ENCODE assay signal across 8 cellular contexts in genomic region chr16:11587643-11588247, GRCh38. TPM values are rescaled to one million over a fixed set of nuclear protein-coding genes. Genes with fewer than 3 reads are reported as not detected.
DNase-seq lines count a peak whose midpoint lies in the region; ATAC-seq and TF ChIP-seq lines count a peak whose summit lies in the region.

No MANE protein-coding gene starts in this region.

- no peak for TF ChIP-seq EP300 in sigmoid colon (IDR thresholded peaks at IDR 0.05)

- H3K4me3 ChIP-seq in GM23338 (peak overlapping the region; percentile 77), sigmoid colon (peak overlapping the region; percentile 41 to 96 (median 82))

- peaks cover 43% of the 10 kb centered on the region for H3K79me2 ChIP-seq in GM23338 (replicated peaks; ENCODE audit: insufficient read depth)

- DNase-seq in GM23338 (ENCODE audit: low spot score), result peak; percentile 33
- DNase-seq in foreskin keratinocyte, result no peak
- no peak for DNase-seq in sigmoid colon
- DNase-seq in HPDE6-E6E7 (ENCODE audit: extremely low spot score), result no peak

- H3F3A ChIP-seq in GM23338 (replicated peaks; ENCODE audit: low read depth), result 0 out of 2 replicates have a peak, but pooled peaks cover 8% of the 10 kb centered on the region

- ATAC-seq in GM23338 (no peak), SK-N-SH treated with all-trans-retinoic acid at 6 μM for 48 hours (peak; percentile 31), foreskin keratinocyte (no peak), GM18505 (IDR thresholded peaks at IDR 0.05; ENCODE audit: unreplicated experiment) (no peak), HG02970 (IDR thresholded peaks at IDR 0.05; ENCODE audit: low FRiP score, unreplicated experiment) (no peak), HG03135 (IDR thresholded peaks at IDR 0.05; ENCODE audit: unreplicated experiment) (no peak)

- intact Hi-C loops in sigmoid colon (cut with DNase I), result no loop called here

- peak overlapping the region; percentile 88 for H3K4me2 ChIP-seq in GM23338

- H3K4me1 Mint-ChIP-seq in GM23338, result peaks cover 33% of the 10 kb centered on the region

- peaks cover 32% of the 10 kb centered on the region for H3K27me3 ChIP-seq in GM23338 (ENCODE audit: insufficient read depth)
- H3K27me3 ChIP-seq in foreskin keratinocyte, result no peaks in the 10 kb centered on the region
- no peaks in the 10 kb centered on the region for H3K27me3 ChIP-seq in sigmoid colon

- H3K9me3 Mint-ChIP-seq in GM23338, result peaks cover 3% of the 10 kb centered on the region; the same call in 2 of the 3 replicates

- H3K27me3 Mint-ChIP-seq in GM23338 (ENCODE audit: insufficient read depth, low read depth, poor library complexity), result peaks cover 34% of the 10 kb centered on the region

- H3K9me2 ChIP-seq in GM23338 (ENCODE audit: insufficient read depth), result no peaks in the 10 kb centered on the region

- H3K27ac Mint-ChIP-seq in GM23338, result no peak overlapping the region

- H3K36me3 ChIP-seq in GM23338 (ENCODE audit: insufficient read depth), result peaks cover 7% of the 10 kb centered on the region
- no peaks in the 10 kb centered on the region for H3K36me3 ChIP-seq in sigmoid colon

- 70 to 86% methylated on average over 14 of the region's 14 CpGs for WGBS in sigmoid colon, 2 donors

- TF ChIP-seq POLR2A in sigmoid colon (IDR thresholded peaks at IDR 0.05), result no peak
- no peak for TF ChIP-seq POLR2A in GM18505 (IDR thresholded peaks at IDR 0.05; ENCODE audit: borderline replicate concordance, extremely low read depth, insufficient read depth, insufficient read length)

- H3K36me3 Mint-ChIP-seq in GM23338 (ENCODE audit: low read depth), result no peaks in the 10 kb centered on the region

- H3K4me1 ChIP-seq in GM23338 (ENCODE audit: insufficient read depth), result peaks cover 33% of the 10 kb centered on the region
- peaks cover 9% of the 10 kb centered on the region for H3K4me1 ChIP-seq in foreskin keratinocyte
- peaks cover 0 to 20% (median 16%) of the 10 kb centered on the region in 4 donors for H3K4me1 ChIP-seq in sigmoid colon

- H4K20me1 ChIP-seq in GM23338 (replicated peaks; ENCODE audit: insufficient read depth), result no peaks in the 10 kb centered on the region

- peak overlapping the region; percentile 82 for H3K27ac ChIP-seq in GM23338 (ENCODE audit: low read depth)
- peak overlapping the region; percentile 83 for H3K27ac ChIP-seq in foreskin keratinocyte
- peak overlapping the region; percentile 82 to 94 (median 86) for H3K27ac ChIP-seq in sigmoid colon

- H3K4me3 Mint-ChIP-seq in GM23338, result peak overlapping the region; percentile 75

- no peaks in the 10 kb centered on the region for H3K9me3 ChIP-seq in sigmoid colon

- H2AFZ ChIP-seq in GM23338, result peak overlapping the region; percentile 78

- TF ChIP-seq CTCF in GM23338 (conservative IDR thresholded peaks at IDR 0.05; ENCODE audit: low read depth in 2 of 2) (no peak), foreskin keratinocyte (conservative IDR thresholded peaks at IDR 0.05) (no peak), sigmoid colon (IDR thresholded peaks at IDR 0.05) (no peak)

TF ChIP-seq in GM23338, 12 proteins besides CTCF, POLR2A, EP300 and RAD21 (continues in another document):
- TF ChIP-seq REST (IDR thresholded peaks at IDR 0.05; ENCODE audit: unreplicated experiment), result no peak
- no peak for TF ChIP-seq JUNB (IDR thresholded peaks at IDR 0.05; ENCODE audit: unreplicated experiment)
- TF ChIP-seq CREB1 (CRISPR knock-in tag; IDR thresholded peaks at IDR 0.05; ENCODE audit: low read depth), result no peak
- TF ChIP-seq EZH2 (IDR thresholded peaks at IDR 0.05; ENCODE audit: low read depth, unreplicated experiment), result no peak
- no peak for TF ChIP-seq ETS1 (IDR thresholded peaks at IDR 0.05)

TF ChIP-seq in SK-N-SH treated with all-trans-retinoic acid at 6 μM for 48 hours, 23 proteins besides CTCF, POLR2A, EP300 and RAD21:
- no peak for TF ChIP-seq TOX (CRISPR knock-in tag; IDR thresholded peaks at IDR 0.05; ENCODE audit: borderline replicate concordance)
- TF ChIP-seq TCF4 (CRISPR knock-in tag; IDR thresholded peaks at IDR 0.05; ENCODE audit: borderline replicate concordance), result peak; percentile 71

RNA-seq across cellular contexts. Expression of gene LITAF, which starts 1.0 kb away (rescaled TPM):
- 131 and 139 TPM in 2 replicates for total RNA-seq in GM23338 (2014; rRNA removed; shearing (Covaris generic))
- polyA plus RNA-seq in GM23338 (2016; fragmentation: Nextera tagmentation; extraction: Ambion mirVana) (147 and 158 TPM in 2 replicates), foreskin keratinocyte (83.9 and 86.1 TPM in 2 replicates), sigmoid colon (100 to 1,000 TPM; 176 to 307 (median 195) TPM)
- total RNA-seq in foreskin keratinocyte (91.8 and 109 TPM in 2 replicates), sigmoid colon (10 to 100 TPM; 20.6 to 55.1 (median 39.9) TPM)
